Comparison of ENCODE assay signal across 12 cellular contexts in genomic region chr5:177369913-177370487, GRCh38. TPM values are rescaled to one million over a fixed set of nuclear protein-coding genes. Genes with fewer than 3 reads are reported as not detected.
DNase-seq lines count a peak whose midpoint lies in the region; ATAC-seq and TF ChIP-seq lines count a peak whose summit lies in the region.
"Had no signal": no experiment of that assay in that cellular context is flagged by ENCODE, and none has a peak within 500 bp of the region (broad histone marks: within the 10 kb centered on the region; RNA-seq: fewer than 3 reads in every experiment).

No MANE protein-coding gene starts in this region.

- H3K4me3 ChIP-seq in LNCaP clone FGC (ENCODE audit: low read depth, low read length) = peak overlapping the region; percentile 16; the same call in 1 of the 2 replicates

- H3K27me3 Mint-ChIP-seq in chondrocyte (ENCODE audit: low read depth) (no peaks in the 10 kb centered on the region), nephron (ENCODE audit: low read depth) (no peaks in the 10 kb centered on the region)
- H3K27me3 Mint-ChIP-seq: activated naive CD4-positive, alpha-beta T cell treated with anti-CD3 and anti-CD28 coated beads, Interleukin-2, amount 10 ng/mL, durations not matched to agents 7 days and 5 days had no signal

- peak overlapping the region; percentile 64 for H3K4me3 Mint-ChIP-seq in chondrocyte (ENCODE audit: unreplicated experiment)
- peak overlapping the region; percentile 70 to 78 (median 77) for H3K4me3 Mint-ChIP-seq in nephron

- ATAC-seq in GM19463 (IDR thresholded peaks at IDR 0.05; ENCODE audit: unreplicated experiment) = no peak
- no peak for ATAC-seq in HG02610 (IDR thresholded peaks at IDR 0.05; ENCODE audit: unreplicated experiment)

- H3K9me3 Mint-ChIP-seq in chondrocyte (ENCODE audit: low read depth) (no peaks in the 10 kb centered on the region), nephron (no peaks in the 10 kb centered on the region)
- H3K9me3 Mint-ChIP-seq: activated naive CD4-positive, alpha-beta T cell treated with anti-CD3 and anti-CD28 coated beads, Interleukin-2, amount 10 ng/mL, durations not matched to agents 7 days and 5 days had no signal

- H3K36me3 Mint-ChIP-seq in chondrocyte (ENCODE audit: low read depth) (no peaks in the 10 kb centered on the region), nephron (ENCODE audit: low read depth) (peaks cover 3% of the 10 kb centered on the region)

- TF ChIP-seq CTCF in C4-2B (conservative IDR thresholded peaks at IDR 0.05) (no peak), LNCaP clone FGC (IDR thresholded peaks at IDR 0.05; ENCODE audit: control insufficient read depth, extremely low read depth, insufficient read depth) (no peak), chondrocyte (IDR thresholded peaks at IDR 0.05) (no peak), nephron (IDR thresholded peaks at IDR 0.05; ENCODE audit: unreplicated experiment in 3 of 3) (no peak)

- DNase-seq in LNCaP clone FGC (ENCODE audit: low read depth) = no peak
- no peak for DNase-seq in chondrocyte (ENCODE audit: low spot score)
- DNase-seq in NCI-H2107 (lab: John Stamatoyannopoulos, UW) = no peak
- DNase-seq in NCI-H187 treated with DMSO at 0.1 percent for 48 hours (lab: John Stamatoyannopoulos, UW) = no peak
- DNase-seq: NK-92 treated with Interleukin-12 subunit alpha and Interleukin-12 subunit beta, amount 100 ng/mL, for 24 hours had no signal

- H3K27ac ChIP-seq in C4-2B = peak overlapping the region; percentile 84

- H3K4me1 Mint-ChIP-seq in chondrocyte (ENCODE audit: low read depth) (peaks cover 27% of the 10 kb centered on the region), nephron (peaks cover 37% of the 10 kb centered on the region)

- H3K27ac Mint-ChIP-seq in chondrocyte (ENCODE audit: unreplicated experiment) (no peak overlapping the region), nephron (peak overlapping the region in 1 of 3 experiments; percentile 33)

RNA-seq across cellular contexts. Expression of gene RGS14, which starts 12.3 kb away (rescaled TPM):
- total RNA-seq in chondrocyte = 6.8 to 11.6 TPM (median 10.1 TPM) in 3 replicates

RNA-seq across cellular contexts. Expression of gene SLC34A1, which starts 14.2 kb away (rescaled TPM):
- not detected in 3 replicates for total RNA-seq in chondrocyte
- total RNA-seq: sciatic nerve, upper lobe of left lung had no signal

RNA-seq across cellular contexts. Expression of gene LMAN2, which starts 18.5 kb away (rescaled TPM):
- 76.6 to 128 TPM (median 83.4 TPM) in 3 replicates for total RNA-seq in chondrocyte

RNA-seq across cellular contexts. Expression of gene PFN3, which starts 30.5 kb away (rescaled TPM):
- total RNA-seq in chondrocyte = not detected in 3 replicates
- total RNA-seq: sciatic nerve, upper lobe of left lung had no signal

RNA-seq across cellular contexts. Expression of gene F12, which starts 39.4 kb away (rescaled TPM):
- 0.99 to 2.1 TPM (median 1.8 TPM) in 3 replicates for total RNA-seq in chondrocyte
